27 cellular contexts compared by ENCODE assay signal in genomic region chr9:16555802-16556201, GRCh38.
"Had no signal": no experiment of that assay in that cellular context is flagged by ENCODE, and none has a peak within 500 bp of the region (broad histone marks: within the 10 kb centered on the region; RNA-seq: fewer than 3 reads in every experiment).

No MANE protein-coding gene starts in this region.

- H3K4me1 ChIP-seq: parathyroid adenoma, spleen, tibial nerve, upper lobe of right lung had no signal

- DNase-seq: naive thymus-derived CD4-positive, alpha-beta T cell; natural killer cell; occipital lobe; ovary; posterior cingulate gyrus; psoas muscle; right cardiac atrium; right lobe of liver; sigmoid colon; spleen; stimulated activated CD4-positive, alpha-beta T cell treated with anti-CD3 and anti-CD28 coated beads, Interleukin-12 subunit alpha, Interleukin-12 subunit beta, amount 100 ng/mL, for 4 hours; stimulated activated CD4-positive, alpha-beta T cell treated with anti-CD3 and anti-CD28 coated beads, Interleukin-1b, Interleukin-23, amount 100 ng/mL, for 48 hours; stimulated activated CD4-positive, alpha-beta T cell treated with anti-CD3 and anti-CD28 coated beads, Interleukin-4, amount 100 ng/mL, for 1 hour; stimulated activated CD4-positive, alpha-beta T cell treated with anti-CD3 and anti-CD28 coated beads, Interleukin-4, amount 100 ng/mL, for 4 hours; stimulated activated CD8-positive, alpha-beta memory T cell treated with anti-CD3 and anti-CD28 coated beads, Interleukin-4, amount 100 ng/mL, for 48 hours; stimulated activated naive CD4-positive, alpha-beta T cell; stimulated activated naive CD8-positive, alpha-beta T cell treated with anti-CD3 and anti-CD28 coated beads, Interleukin-15, amount 100 ng/mL, for 72 hours; stimulated activated naive CD8-positive, alpha-beta T cell treated with anti-CD3 and anti-CD28 coated beads, Interleukin-15, Interleukin-2, amounts not matched to agents 100 U/mL and 50 U/mL, for 24 hours; thyroid gland; upper lobe of right lung; uterus had no signal

- H3K9me3 ChIP-seq: ovary, psoas muscle, right lobe of liver, sigmoid colon, spleen, thoracic aorta, thyroid gland, tibial nerve, upper lobe of right lung, uterus had no signal

- H3K27ac ChIP-seq: neural progenitor cell, ovary, parathyroid adenoma, psoas muscle, right lobe of liver, sigmoid colon, spleen, thoracic aorta, thyroid gland, tibial nerve, upper lobe of right lung had no signal

- H3K27me3 ChIP-seq: neural progenitor cell, ovary, right lobe of liver, sigmoid colon, spleen, thyroid gland, tibial nerve, upper lobe of right lung, uterus had no signal

- H3K4me3 ChIP-seq: neural progenitor cell, ovary, psoas muscle, right lobe of liver, sigmoid colon, smooth muscle cell, spleen, thoracic aorta, thyroid gland, tibial nerve, upper lobe of right lung, uterus had no signal

- ATAC-seq: naive thymus-derived CD4-positive, alpha-beta T cell; natural killer cell; psoas muscle; right cardiac atrium; right lobe of liver; stimulated activated memory B cell treated with anti-CD40 and anti-IgM and Interleukin-4, amounts not matched to agents 10 μg/mL and 1 μg/mL and 100 μg/mL, for 72 hours; stimulated activated naive CD8-positive, alpha-beta T cell treated with anti-CD3 and anti-CD28 coated beads, Interleukin-15, amount 100 ng/mL, for 72 hours; stimulated activated naive CD8-positive, alpha-beta T cell treated with anti-CD3 and anti-CD28 coated beads, Interleukin-15, Interleukin-2, amounts not matched to agents 100 U/mL and 50 U/mL, for 24 hours; upper lobe of right lung had no signal

- H3K36me3 ChIP-seq: neural progenitor cell, ovary, right lobe of liver, spleen, thoracic aorta, thyroid gland, upper lobe of right lung, uterus had no signal
